In the genomic region with DNA sequence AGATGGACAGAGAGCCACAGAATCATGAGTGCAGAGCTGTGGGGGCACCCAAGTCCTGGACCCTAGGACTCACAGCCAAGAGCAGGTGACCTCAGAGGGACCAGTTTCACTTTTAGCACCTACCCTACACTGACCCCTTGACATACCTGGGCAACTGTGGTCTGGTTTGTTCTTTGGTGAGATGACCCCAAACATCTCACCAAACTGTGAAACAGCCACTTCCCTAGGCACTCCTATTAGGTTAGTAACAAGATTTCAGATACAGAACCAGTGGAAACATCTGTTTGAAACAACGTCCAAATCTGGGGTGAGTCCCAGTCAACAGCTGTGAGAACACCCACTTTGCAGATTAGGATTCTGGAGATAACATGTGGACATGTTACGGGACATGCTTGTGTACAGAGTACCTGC, we compare ENCODE assay signal across 8 cellular contexts. TPM values are rescaled to one million over a fixed set of nuclear protein-coding genes. Genes with fewer than 3 reads are reported as not detected.
DNase-seq lines count a peak whose midpoint lies in the region; ATAC-seq, FAIRE-seq and TF ChIP-seq lines count a peak whose summit lies in the region.

No MANE protein-coding gene starts in this region.

- ATAC-seq in heart right ventricle (no peak), Right ventricle myocardium inferior (no peak), K562 (no peak)

- H3K79me2 ChIP-seq in K562 (ENCODE audit: control insufficient read depth, insufficient read depth, low read length), result peaks cover 45% of the 10 kb centered on the region

- H3K9me1 ChIP-seq in K562 (ENCODE audit: control insufficient read depth, insufficient read depth, low read length), result no peaks in the 10 kb centered on the region

- intact Hi-C loops in heart right ventricle (cut with DNase I) (loop anchor here (2.0 to 10.0 kb wide), 22 partner anchors 96 to 402 kb away; no protein-coding TSS in a partner anchor), Right ventricle myocardium inferior (cut with DNase I) (loop anchor here (2.0 kb wide), 3 partner anchors 254 to 400 kb away; no protein-coding TSS in a partner anchor), K562 (cut with micrococcal nuclease) (loop anchor here (5.0 kb wide), 3 partner anchors 186 to 314 kb away; no protein-coding TSS in a partner anchor), uterus (cut with DNase I; ENCODE audit: low total_unique reads) (loop anchor here (5.0 to 10.0 kb wide), 3 partner anchors 256 to 401 kb away; no protein-coding TSS in a partner anchor)

- TF ChIP-seq RAD21 in K562 (CRISPR knock-in tag; conservative IDR thresholded peaks at IDR 0.05 in 1 of 2, IDR thresholded peaks at IDR 0.05 in 1 of 2), result no peak

- TF ChIP-seq POLR2A in K562 (conservative IDR thresholded peaks at IDR 0.05), result no peak
- TF ChIP-seq POLR2A in uterus (IDR thresholded peaks at IDR 0.05), result no peak

- in situ Hi-C loops in K562 (cut with MboI), result loop anchor here (5.0 to 10.0 kb wide), 3 partner anchors 54 to 401 kb away; no protein-coding TSS in a partner anchor

- H3K9ac ChIP-seq in K562 (ENCODE audit: insufficient read depth in 1 of 2, low read depth in 2 of 2, low read length in 2 of 2) (peak overlapping the region in 1 of 2 experiments; percentile 67; a peak in 1 of 4 replicates), mucosa of rectum (ENCODE audit: low read depth in 1 of 2, low read length in 2 of 2) (peak overlapping the region; percentile 94 to 96)

- FAIRE-seq in K562 (lab: Jason Lieb, UNC) (peak; percentile 81), frontal cortex (lab: Jason Lieb, UNC) (no peak)

- H3K4me1 ChIP-seq in heart right ventricle (peaks cover 0 to 45% (median 29%) of the 10 kb centered on the region in 9 donors), K562 (replicated peaks in 1 of 2; ENCODE audit: control insufficient read depth in 2 of 2, insufficient read depth in 2 of 2, low read length in 2 of 2) (peaks cover 12 to 41% of the 10 kb centered on the region in 2 experiments; a peak in 4 of 5 replicates), mucosa of rectum (ENCODE audit: control insufficient read depth in 2 of 2, insufficient read depth in 2 of 2, low read length in 2 of 2) (peaks cover 17 to 29% of the 10 kb centered on the region in 2 donors), uterus (peaks cover 0 to 7% of the 10 kb centered on the region in 2 donors)

- H3K4me3 ChIP-seq in heart right ventricle (peak overlapping the region in 7 of 10 donors; percentile 72 to 96 (median 90)), K562 (no peak overlapping the region), mucosa of rectum (ENCODE audit: low read length in 2 of 2) (peak overlapping the region; percentile 84 to 85), uterus (no peak overlapping the region)

- CTCF ChIA-PET in K562 (lab: Yijun Ruan, JAX; ENCODE audit: low intra/inter-chr PET ratio), result interaction anchor here (1.1 to 6.3 kb wide), 8 partner anchors 205 to 400 kb away, joined by 3 to 41 read pairs (median 23); no protein-coding TSS in a partner anchor

- no peak for TF ChIP-seq CTCF in heart right ventricle (IDR thresholded peaks at IDR 0.05)
- no peak for TF ChIP-seq CTCF in K562 (IDR thresholded peaks at IDR 0.05 in 2 of 3, conservative IDR thresholded peaks at IDR 0.05 in 1 of 3; ENCODE audit: insufficient read depth in 2 of 3, low read depth in 1 of 3, low read length in 3 of 3)
- TF ChIP-seq CTCF in uterus (IDR thresholded peaks at IDR 0.05), result no peak

- no TSS peak for BruUV-seq in K562 (replicated peaks; lab: Mats Ljungman, UMichigan)

- H4K20me1 ChIP-seq in K562 (replicated peaks; ENCODE audit: control insufficient read depth, insufficient read depth, low read length), result no peaks in the 10 kb centered on the region; the same call in 1 of the 2 replicates

- no peaks in the 10 kb centered on the region for H3K27me3 ChIP-seq in heart right ventricle
- no peaks in the 10 kb centered on the region for H3K27me3 ChIP-seq in K562 (ENCODE audit: control insufficient read depth in 2 of 2, insufficient read depth in 2 of 2, low read length in 2 of 2)
- H3K27me3 ChIP-seq in mucosa of rectum (ENCODE audit: control insufficient read depth in 2 of 2, insufficient read depth in 2 of 2, low read length in 2 of 2), result no peaks in the 10 kb centered on the region
- no peaks in the 10 kb centered on the region for H3K27me3 ChIP-seq in uterus

- no peak overlapping the region for H2AFZ ChIP-seq in K562 (ENCODE audit: low read depth, low read length)

- WGBS in heart right ventricle, 2 donors, result 21 to 25% methylated on average over 2 of the region's 2 CpGs
- WGBS in K562 (ENCODE audit: insufficient coverage, low coverage, missing lambda C conversion rate), result 11% methylated on average over 2 of the region's 2 CpGs

- peaks cover 0 to 38% (median 13%) of the 10 kb centered on the region in 9 donors for H3K36me3 ChIP-seq in heart right ventricle
- peaks cover 32% of the 10 kb centered on the region; the same call in 2 of the 3 replicates for H3K36me3 ChIP-seq in K562 (ENCODE audit: control insufficient read depth, insufficient read depth, low read length)
- H3K36me3 ChIP-seq in mucosa of rectum (ENCODE audit: control insufficient read depth in 2 of 2, insufficient read depth in 2 of 2, low read length in 2 of 2), result peaks cover 12 to 31% of the 10 kb centered on the region in 2 donors
- no peaks in the 10 kb centered on the region for H3K36me3 ChIP-seq in uterus

- H3K9me3 ChIP-seq in heart right ventricle (no peaks in the 10 kb centered on the region), K562 (replicated peaks; ENCODE audit: control insufficient read depth, insufficient read depth, low read depth, low read length) (no peaks in the 10 kb centered on the region), mucosa of rectum (ENCODE audit: control insufficient read depth in 2 of 2, low read length in 2 of 2) (no peaks in the 10 kb centered on the region), uterus (no peaks in the 10 kb centered on the region)

- H3K27ac ChIP-seq in heart right ventricle, result peak overlapping the region; percentile 96 to 100 (median 99)
- H3K27ac ChIP-seq in K562 (ENCODE audit: extremely low read depth, low read depth, low read length), result no peak overlapping the region
- peak overlapping the region; percentile 99 to 100 for H3K27ac ChIP-seq in mucosa of rectum (ENCODE audit: low read depth in 2 of 2, low read length in 2 of 2)
- peak overlapping the region; percentile 98 to 99 for H3K27ac ChIP-seq in uterus

- DNase-seq in heart right ventricle (no peak), Right ventricle myocardium inferior (ENCODE audit: missing footprints) (no peak), K562 (ENCODE audit: extremely low read depth in 1 of 4, low spot score in 3 of 4) (peak in 2 of 4 experiments; percentile 47 to 55), uterus (no peak), GM03348 (ENCODE audit: low spot score) (no peak), NCI-H1105 treated with DMSO at 0.1 percent for 48 hours (lab: John Stamatoyannopoulos, UW) (no peak), frontal cortex (ENCODE audit: low spot score in 2 of 2) (no peak)

- POLR2A ChIA-PET in K562 (lab: Yijun Ruan, JAX), result interaction anchor here (0.6 to 2.1 kb wide), 11 partner anchors 13 to 406 kb away, joined by 3 to 9 read pairs (median 4); no protein-coding TSS in a partner anchor

- peak; percentile 31; the same call in 1 of the 2 replicates for TF ChIP-seq EP300 in K562 (IDR thresholded peaks at IDR 0.05; ENCODE audit: low read length)

- peak overlapping the region; percentile 76 for H3K4me2 ChIP-seq in K562 (ENCODE audit: insufficient read depth, low read length)

TF ChIP-seq in K562, 482 proteins besides CTCF, POLR2A, EP300 and RAD21 (continues in another document):
- TF ChIP-seq RCOR1 (IDR thresholded peaks at IDR 0.05; ENCODE audit: borderline replicate concordance in 1 of 2, low read depth in 2 of 2, low read length in 2 of 2) (peak in 1 of 2 experiments; percentile 60; a peak in 1 of 4 replicates), TEAD4 (IDR thresholded peaks at IDR 0.05; ENCODE audit: low read length) (peak; percentile 48; the same call in 1 of the 2 replicates), TEAD4 (CRISPR knock-in tag; IDR thresholded peaks at IDR 0.05; ENCODE audit: borderline replicate concordance) (no peak), PHF8 (IDR thresholded peaks at IDR 0.05; ENCODE audit: borderline replicate concordance, low read length) (no peak), CBFA2T2 (conservative IDR thresholded peaks at IDR 0.05) (peak; percentile 39; the same call in 1 of the 2 replicates), PPARD (CRISPR knock-in tag; IDR thresholded peaks at IDR 0.05) (no peak)
- TF ChIP-seq, protein P1, sequence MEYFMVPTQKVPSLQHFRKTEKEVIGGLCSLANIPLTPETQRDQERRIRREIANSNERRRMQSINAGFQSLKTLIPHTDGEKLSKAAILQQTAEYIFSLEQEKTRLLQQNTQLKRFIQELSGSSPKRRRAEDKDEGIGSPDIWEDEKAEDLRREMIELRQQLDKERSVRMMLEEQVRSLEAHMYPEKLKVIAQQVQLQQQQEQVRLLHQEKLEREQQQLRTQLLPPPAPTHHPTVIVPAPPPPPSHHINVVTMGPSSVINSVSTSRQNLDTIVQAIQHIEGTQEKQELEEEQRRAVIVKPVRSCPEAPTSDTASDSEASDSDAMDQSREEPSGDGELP (CRISPR knock-in tag; IDR thresholded peaks at IDR 0.05; ENCODE audit: borderline replicate concordance), result peak; percentile 42; the same call in 1 of the 2 replicates

RNA-seq across cellular contexts. Expression of a gene that starts 1.9 kb away (rescaled TPM):
- total RNA-seq in heart right ventricle, result 10 to 100 TPM; 34.4 to 69.6 (median 42.3) TPM
- 10 to 100 TPM; 26.8 to 53.2 TPM for polyA plus RNA-seq in heart right ventricle
- total RNA-seq in Right ventricle myocardium inferior, result 51.1 TPM
- 9.5 and 13.7 TPM in 2 replicates for total RNA-seq in K562 (2011; cell fraction: chromatin; rRNA removed; ENCODE audit: low replicate concordance)
- 9.7 and 10.2 TPM in 2 replicates for total RNA-seq in K562 (2011; cell fraction: nucleolus; rRNA removed)
- 11.8 and 19.4 TPM in 2 replicates for total RNA-seq in K562 (2011; cell fraction: nucleoplasm; rRNA removed)
- total RNA-seq in K562 (2014; rRNA removed), result 4.1 and 6.2 TPM in 2 replicates
- total RNA-seq in K562 (2014; rRNA removed; fragmentation: Illumina TruSeq; extraction: Trizol), result 6.2 and 6.4 TPM in 2 replicates
- total RNA-seq in K562 (2015; rRNA removed; fragmentation: Illumina TruSeq; extraction: Trizol), result 6.6 and 7.9 TPM in 2 replicates
- 60.6 and 62.1 TPM in 2 replicates for total RNA-seq in K562 (2021)
- polyA plus RNA-seq in K562 (2011; rRNA removed), result 6.5 and 11.7 TPM in 2 replicates
- polyA plus RNA-seq in K562 (2011; cell fraction: cytosol; rRNA removed), result 3.1 and 12.8 TPM in 2 replicates
- 6.0 and 19.0 TPM in 2 replicates for polyA plus RNA-seq in K562 (2011; cell fraction: nucleus; rRNA removed)
- polyA plus RNA-seq in K562 (2012), result 27.2 and 38.8 TPM in 2 replicates
- 20.0 and 20.3 TPM in 2 replicates for polyA plus RNA-seq in K562 (2014; fragmentation: Illumina TruSeq; extraction: Trizol)
- polyA plus RNA-seq in K562 (2014; fragmentation: Nextera tagmentation; extraction: Ambion mirVana), result 10 to 100 TPM; 32.4 to 42.8 TPM
- 21.8 and 23.7 TPM in 2 replicates for polyA plus RNA-seq in K562 (2014; rRNA removed)
- 4.3 and 5.1 TPM in 2 replicates for polyA minus RNA-seq in K562 (2011; rRNA and poly(A)+ RNA removed)
- polyA minus RNA-seq in K562 (2011; cell fraction: cytosol; rRNA and poly(A)+ RNA removed), result 17.1 and 23.8 TPM in 2 replicates
- polyA minus RNA-seq in K562 (2011; cell fraction: nucleus; rRNA and poly(A)+ RNA removed), result 6.4 and 8.1 TPM in 2 replicates
- 100 to 1,000 TPM in 1 of 4 donors, 10 to 100 TPM in 3; 18.2 to 209 (median 67.2) TPM for total RNA-seq in uterus
- 2.4 TPM for total RNA-seq in frontal cortex

Comparison
In these comparisons a context has a peak if more than half of its experiments do, and no peak if none do; other contexts are left out.
1. H3K4me3 ChIP-seq: peak in heart right ventricle (7 of 10) and mucosa of rectum (2 of 2); none in K562 (single experiment) and uterus (0 of 2).